Comparison of ENCODE assay signal across 19 cellular contexts in the genomic region with DNA sequence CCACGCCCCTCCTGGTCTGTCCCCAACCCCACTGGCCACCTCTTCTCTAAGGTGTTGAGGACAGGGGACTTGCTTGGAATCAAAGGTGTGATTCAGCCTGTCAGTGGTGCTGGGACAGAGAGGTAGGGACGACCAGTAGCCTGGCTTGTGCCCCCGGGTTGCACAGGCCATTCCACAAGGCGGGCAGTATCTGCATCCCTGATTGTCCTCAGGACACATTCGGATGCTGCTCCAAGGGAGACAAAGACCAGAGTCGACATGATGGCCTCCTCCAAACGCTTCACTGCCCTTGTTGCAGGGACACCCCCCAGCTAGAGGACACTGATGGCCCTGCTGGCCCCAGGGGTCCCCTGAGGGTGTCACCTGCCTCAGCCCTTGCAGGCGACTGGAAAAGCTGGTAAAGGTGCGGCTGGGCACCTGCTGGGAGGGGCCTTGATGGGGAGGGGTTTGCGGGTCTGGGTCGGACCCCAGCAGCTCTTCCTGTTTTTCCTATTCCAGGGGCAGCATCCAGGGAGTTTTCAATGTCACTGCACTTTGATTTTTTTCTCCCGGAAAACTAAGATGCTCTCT.
DNase-seq lines count a peak whose midpoint lies in the region; ATAC-seq and TF ChIP-seq lines count a peak whose summit lies in the region.
"Had no signal": no experiment of that assay in that cellular context is flagged by ENCODE, and none has a peak within 500 bp of the region (broad histone marks: within the 10 kb centered on the region; RNA-seq: fewer than 3 reads in every experiment).

No MANE protein-coding gene starts in this region.

- TF ChIP-seq CTCF in testis (IDR thresholded peaks at IDR 0.05) = no peak

- H3K9me3 ChIP-seq in testis = no peaks in the 10 kb centered on the region
- H3K9me3 ChIP-seq: SJSA1 had no signal

- no peaks in the 10 kb centered on the region for H3K27me3 ChIP-seq in testis
- H3K27me3 ChIP-seq: SJSA1 had no signal

- H3K27ac ChIP-seq in testis = no peak overlapping the region
- H3K27ac ChIP-seq: SJSA1 had no signal

- no peaks in the 10 kb centered on the region for H3K36me3 ChIP-seq in testis (ENCODE audit: low read depth, missing control alignments)
- H3K36me3 ChIP-seq: SJSA1 had no signal

- peak; percentile 15 for DNase-seq in activated CD8-positive, alpha-beta memory T cell treated with anti-CD3 and anti-CD28 coated beads for 24 hours
- no peak for DNase-seq in activated CD8-positive, alpha-beta memory T cell treated with anti-CD3 and anti-CD28 coated beads, Interleukin-2, amount 50 U/mL, for 4 hours
- DNase-seq in NCI-H69 (lab: John Stamatoyannopoulos, UW) (peak; percentile 27), islet precursor cell (peak; percentile 30), testis (peak; percentile 2), SKM-1 treated with dmso at 0.1 percent for 144 hours (lab: John Stamatoyannopoulos, UW; ENCODE audit: unreplicated experiment) (no peak)
- no peak for DNase-seq in NK-92 treated with Interleukin-12 subunit alpha and Interleukin-12 subunit beta, amount 100 ng/mL, for 24 hours (lab: John Stamatoyannopoulos, UW)
- DNase-seq: AML-193, C1 segment of cervical spinal cord, HCEC 1CT, KG1, NCI-H1092 treated with DMSO at 0.1 percent for 48 hours, NCI-H187, NCI-H774, OCI-M1 had no signal

- no peak for TF ChIP-seq POLR2A in testis (IDR thresholded peaks at IDR 0.05)

- no peak overlapping the region for H3K4me3 ChIP-seq in testis
- H3K4me3 ChIP-seq: GM23338, SJSA1 had no signal

- ATAC-seq in GM18909 (IDR thresholded peaks at IDR 0.05; ENCODE audit: poor library complexity, unreplicated experiment) = no peak
- ATAC-seq: CD8-positive, alpha-beta T cell; GM23338 had no signal

- H3K4me1 ChIP-seq in testis = no peaks in the 10 kb centered on the region

- 86 to 96% methylated on average over 5 to 12 of the region's 12 CpGs for WGBS in testis, 2 donors

- intact Hi-C loops in testis (cut with DNase I; ENCODE audit: low total_unique reads) = no loop called here

Comparison
In these comparisons a context has a peak if more than half of its experiments do, and no peak if none do; other contexts are left out.
1. DNase-seq: peak in activated CD8-positive, alpha-beta memory T cell treated with anti-CD3 and anti-CD28 coated beads for 24 hours (single experiment), NCI-H69 (single experiment), islet precursor cell (single experiment) and testis (single experiment); none in activated CD8-positive, alpha-beta memory T cell treated with anti-CD3 and anti-CD28 coated beads, Interleukin-2, amount 50 U/mL, for 4 hours (single experiment), NK-92 treated with Interleukin-12 subunit alpha and Interleukin-12 subunit beta, amount 100 ng/mL, for 24 hours (single experiment) and SKM-1 treated with dmso at 0.1 percent for 144 hours (single experiment).